Comparison of ENCODE assay signal across 1 cellular context in the genomic region with DNA sequence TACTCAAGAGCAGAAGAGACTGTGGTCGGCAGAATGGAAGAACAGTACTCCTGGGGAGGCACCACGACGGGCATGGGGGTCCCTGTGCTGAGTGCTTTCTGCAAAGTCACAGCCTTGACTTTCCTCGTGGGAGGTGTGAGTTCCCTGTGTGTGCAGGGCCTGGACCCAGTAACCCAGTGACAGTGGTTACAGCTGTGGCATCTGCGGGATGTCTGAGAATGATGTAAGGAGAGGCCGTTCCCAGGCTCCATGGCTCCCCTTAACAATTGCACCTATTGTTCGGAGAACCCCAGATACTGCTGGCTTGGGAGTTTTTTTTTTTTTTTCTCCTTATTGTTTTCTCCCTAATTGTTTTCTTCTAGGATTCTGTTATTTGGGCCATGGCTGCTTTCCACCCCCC.
TF ChIP-seq lines count a peak whose summit lies in the region.

No MANE protein-coding gene starts in this region.

TF ChIP-seq in GM23338, 12 proteins besides CTCF, POLR2A, EP300 and RAD21:
- TF ChIP-seq STAT1 (IDR thresholded peaks at IDR 0.05; ENCODE audit: unreplicated experiment), result no peak
- TF ChIP-seq ETS1 (IDR thresholded peaks at IDR 0.05), result no peak
- no peak for TF ChIP-seq JUNB (IDR thresholded peaks at IDR 0.05; ENCODE audit: unreplicated experiment)
- no peak for TF ChIP-seq ZNF331 (CRISPR knock-in tag; IDR thresholded peaks at IDR 0.05; ENCODE audit: low read depth)
- no peak for TF ChIP-seq CREB1 (CRISPR knock-in tag; IDR thresholded peaks at IDR 0.05; ENCODE audit: low read depth)
- no peak for TF ChIP-seq POLR2AphosphoS5 (IDR thresholded peaks at IDR 0.05; ENCODE audit: low read depth)
- TF ChIP-seq EZH2 (IDR thresholded peaks at IDR 0.05; ENCODE audit: low read depth, unreplicated experiment), result no peak
- no peak for TF ChIP-seq NANOG (IDR thresholded peaks at IDR 0.05; ENCODE audit: borderline replicate concordance)
- no peak for TF ChIP-seq REST (IDR thresholded peaks at IDR 0.05; ENCODE audit: unreplicated experiment)
- no peak for TF ChIP-seq ZNF114 (CRISPR knock-in tag; IDR thresholded peaks at IDR 0.05)
- no peak for TF ChIP-seq EZH2phosphoT487 (IDR thresholded peaks at IDR 0.05; ENCODE audit: unreplicated experiment)
- TF ChIP-seq, protein P1, sequence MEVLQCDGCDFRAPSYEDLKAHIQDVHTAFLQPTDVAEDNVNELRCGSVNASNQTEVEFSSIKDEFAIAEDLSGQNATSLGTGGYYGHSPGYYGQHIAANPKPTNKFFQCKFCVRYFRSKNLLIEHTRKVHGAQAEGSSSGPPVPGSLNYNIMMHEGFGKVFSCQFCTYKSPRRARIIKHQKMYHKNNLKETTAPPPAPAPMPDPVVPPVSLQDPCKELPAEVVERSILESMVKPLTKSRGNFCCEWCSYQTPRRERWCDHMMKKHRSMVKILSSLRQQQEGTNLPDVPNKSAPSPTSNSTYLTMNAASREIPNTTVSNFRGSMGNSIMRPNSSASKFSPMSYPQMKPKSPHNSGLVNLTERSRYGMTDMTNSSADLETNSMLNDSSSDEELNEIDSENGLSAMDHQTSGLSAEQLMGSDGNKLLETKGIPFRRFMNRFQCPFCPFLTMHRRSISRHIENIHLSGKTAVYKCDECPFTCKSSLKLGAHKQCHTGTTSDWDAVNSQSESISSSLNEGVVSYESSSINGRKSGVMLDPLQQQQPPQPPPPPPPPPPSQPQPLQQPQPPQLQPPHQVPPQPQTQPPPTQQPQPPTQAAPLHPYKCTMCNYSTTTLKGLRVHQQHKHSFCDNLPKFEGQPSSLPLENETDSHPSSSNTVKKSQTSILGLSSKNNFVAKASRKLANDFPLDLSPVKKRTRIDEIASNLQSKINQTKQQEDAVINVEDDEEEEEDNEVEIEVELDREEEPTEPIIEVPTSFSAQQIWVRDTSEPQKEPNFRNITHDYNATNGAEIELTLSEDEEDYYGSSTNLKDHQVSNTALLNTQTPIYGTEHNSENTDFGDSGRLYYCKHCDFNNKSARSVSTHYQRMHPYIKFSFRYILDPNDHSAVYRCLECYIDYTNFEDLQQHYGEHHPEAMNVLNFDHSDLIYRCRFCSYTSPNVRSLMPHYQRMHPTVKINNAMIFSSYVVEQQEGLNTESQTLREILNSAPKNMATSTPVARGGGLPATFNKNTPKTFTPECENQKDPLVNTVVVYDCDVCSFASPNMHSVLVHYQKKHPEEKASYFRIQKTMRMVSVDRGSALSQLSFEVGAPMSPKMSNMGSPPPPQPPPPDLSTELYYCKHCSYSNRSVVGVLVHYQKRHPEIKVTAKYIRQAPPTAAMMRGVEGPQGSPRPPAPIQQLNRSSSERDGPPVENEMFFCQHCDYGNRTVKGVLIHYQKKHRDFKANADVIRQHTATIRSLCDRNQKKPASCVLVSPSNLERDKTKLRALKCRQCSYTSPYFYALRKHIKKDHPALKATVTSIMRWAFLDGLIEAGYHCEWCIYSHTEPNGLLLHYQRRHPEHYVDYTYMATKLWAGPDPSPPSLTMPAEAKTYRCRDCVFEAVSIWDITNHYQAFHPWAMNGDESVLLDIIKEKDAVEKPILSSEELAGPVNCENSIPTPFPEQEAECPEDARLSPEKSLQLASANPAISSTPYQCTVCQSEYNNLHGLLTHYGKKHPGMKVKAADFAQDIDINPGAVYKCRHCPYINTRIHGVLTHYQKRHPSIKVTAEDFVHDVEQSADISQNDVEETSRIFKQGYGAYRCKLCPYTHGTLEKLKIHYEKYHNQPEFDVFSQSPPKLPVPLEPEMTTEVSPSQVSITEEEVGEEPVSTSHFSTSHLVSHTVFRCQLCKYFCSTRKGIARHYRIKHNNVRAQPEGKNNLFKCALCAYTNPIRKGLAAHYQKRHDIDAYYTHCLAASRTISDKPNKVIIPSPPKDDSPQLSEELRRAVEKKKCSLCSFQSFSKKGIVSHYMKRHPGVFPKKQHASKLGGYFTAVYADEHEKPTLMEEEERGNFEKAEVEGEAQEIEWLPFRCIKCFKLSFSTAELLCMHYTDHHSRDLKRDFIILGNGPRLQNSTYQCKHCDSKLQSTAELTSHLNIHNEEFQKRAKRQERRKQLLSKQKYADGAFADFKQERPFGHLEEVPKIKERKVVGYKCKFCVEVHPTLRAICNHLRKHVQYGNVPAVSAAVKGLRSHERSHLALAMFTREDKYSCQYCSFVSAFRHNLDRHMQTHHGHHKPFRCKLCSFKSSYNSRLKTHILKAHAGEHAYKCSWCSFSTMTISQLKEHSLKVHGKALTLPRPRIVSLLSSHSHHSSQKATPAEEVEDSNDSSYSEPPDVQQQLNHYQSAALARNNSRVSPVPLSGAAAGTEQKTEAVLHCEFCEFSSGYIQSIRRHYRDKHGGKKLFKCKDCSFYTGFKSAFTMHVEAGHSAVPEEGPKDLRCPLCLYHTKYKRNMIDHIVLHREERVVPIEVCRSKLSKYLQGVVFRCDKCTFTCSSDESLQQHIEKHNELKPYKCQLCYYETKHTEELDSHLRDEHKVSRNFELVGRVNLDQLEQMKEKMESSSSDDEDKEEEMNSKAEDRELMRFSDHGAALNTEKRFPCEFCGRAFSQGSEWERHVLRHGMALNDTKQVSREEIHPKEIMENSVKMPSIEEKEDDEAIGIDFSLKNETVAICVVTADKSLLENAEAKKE (CRISPR knock-in tag; IDR thresholded peaks at IDR 0.05), result no peak
TF ChIP-seq in GM23338: peak in this region for 0.
